8 cellular contexts compared by ENCODE assay signal in the genomic region with DNA sequence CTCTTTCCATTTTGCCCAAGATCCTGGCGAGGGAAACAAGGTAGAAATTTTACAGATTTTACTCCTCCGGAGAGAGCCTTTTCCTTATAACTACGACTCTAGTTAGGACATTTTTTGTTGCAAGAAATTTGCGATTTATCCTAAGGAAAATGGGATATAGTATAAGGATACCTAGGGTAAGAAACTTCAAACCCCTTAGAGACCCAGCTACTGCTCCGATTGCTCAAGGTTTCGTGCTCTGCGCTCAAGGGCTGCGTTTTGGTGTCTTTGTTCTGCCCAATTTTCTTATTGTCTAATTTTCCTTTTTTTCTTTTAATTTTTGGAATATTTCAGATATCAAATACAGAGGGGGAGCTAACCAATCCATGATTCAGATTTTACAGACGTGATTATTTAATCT. TPM values are rescaled to one million over a fixed set of nuclear protein-coding genes. Genes with fewer than 3 reads are reported as not detected.
A peak's percentile ranks its signal among the peaks of the same experiment; 100 is the strongest.
DNase-seq lines count a peak whose midpoint lies in the region; ATAC-seq and TF ChIP-seq lines count a peak whose summit lies in the region.

No MANE protein-coding gene starts in this region.

- CTCF ChIA-PET in activated CD4-positive, alpha-beta memory T cell treated with anti-CD3 and anti-CD28 coated beads, Interleukin-2, amount 10 ng/mL, durations not matched to agents 7 days and 5 days (lab: Charles Lee), result no interaction called here

- no peak for DNase-seq in activated CD4-positive, alpha-beta T cell treated with anti-CD3 and anti-CD28 coated beads, Interleukin-2, amount 10 ng/mL, durations not matched to agents 24 days and 14 days
- no peak for DNase-seq in activated CD4-positive, alpha-beta T cell treated with anti-CD3 and anti-CD28 coated beads, Interleukin-2, amount 50 U/mL, for 48 hours
- no peak for DNase-seq in activated CD4-positive, alpha-beta memory T cell treated with anti-CD3 and anti-CD28 coated beads, Interleukin-2, amount 10 ng/mL, durations not matched to agents 7 days and 5 days
- no peak for DNase-seq in testis
- DNase-seq in COLO668 (lab: John Stamatoyannopoulos, UW; ENCODE audit: unreplicated experiment), result no peak
- no peak for DNase-seq in ecto neural progenitor cell (ENCODE audit: low spot score)

- H3K9me3 ChIP-seq in iPS-20b (ENCODE audit: insufficient read depth, low read depth, low read length), result no peaks in the 10 kb centered on the region
- H3K9me3 ChIP-seq in testis, result no peaks in the 10 kb centered on the region

- TF ChIP-seq CTCF in testis (IDR thresholded peaks at IDR 0.05), result no peak

- H3K27me3 ChIP-seq in iPS-20b (ENCODE audit: insufficient read depth, low read length) (peaks cover 33% of the 10 kb centered on the region), testis (no peaks in the 10 kb centered on the region)

- 12 to 13% methylated on average over 9 of the region's 9 CpGs for WGBS in testis, 2 donors

- peaks cover 6% of the 10 kb centered on the region for H3K27me3 Mint-ChIP-seq in activated CD4-positive, alpha-beta T cell treated with anti-CD3 and anti-CD28 coated beads, Interleukin-2, amount 10 ng/mL, durations not matched to agents 24 days and 14 days
- H3K27me3 Mint-ChIP-seq in activated CD4-positive, alpha-beta memory T cell treated with anti-CD3 and anti-CD28 coated beads, Interleukin-2, amount 10 ng/mL, durations not matched to agents 7 days and 5 days, result no peaks in the 10 kb centered on the region

- no peak overlapping the region for H3K27ac ChIP-seq in iPS-20b (ENCODE audit: low read length)
- peak overlapping the region; percentile 99 for H3K27ac ChIP-seq in testis

- H3K4me3 Mint-ChIP-seq in activated CD4-positive, alpha-beta T cell treated with anti-CD3 and anti-CD28 coated beads, Interleukin-2, amount 10 ng/mL, durations not matched to agents 24 days and 14 days, result peak overlapping the region; percentile 94
- peak overlapping the region; percentile 95 for H3K4me3 Mint-ChIP-seq in activated CD4-positive, alpha-beta memory T cell treated with anti-CD3 and anti-CD28 coated beads, Interleukin-2, amount 10 ng/mL, durations not matched to agents 7 days and 5 days

- no peaks in the 10 kb centered on the region for H3K9me3 Mint-ChIP-seq in activated CD4-positive, alpha-beta T cell treated with anti-CD3 and anti-CD28 coated beads, Interleukin-2, amount 10 ng/mL, durations not matched to agents 24 days and 14 days
- no peaks in the 10 kb centered on the region for H3K9me3 Mint-ChIP-seq in activated CD4-positive, alpha-beta memory T cell treated with anti-CD3 and anti-CD28 coated beads, Interleukin-2, amount 10 ng/mL, durations not matched to agents 7 days and 5 days

- no peak for ATAC-seq in HG03520 (IDR thresholded peaks at IDR 0.05; ENCODE audit: unreplicated experiment)

- POLR2A ChIA-PET in activated CD4-positive, alpha-beta memory T cell treated with anti-CD3 and anti-CD28 coated beads, Interleukin-2, amount 10 ng/mL, durations not matched to agents 7 days and 5 days (lab: Charles Lee), result interaction anchor here (1.2 kb wide), 1 partner anchor 489 kb away, joined by 4 read pairs; no protein-coding TSS in a partner anchor

- H3K9ac ChIP-seq in iPS-20b (ENCODE audit: low read depth, low read length), result peak overlapping the region; percentile 40; the same call in 1 of the 2 replicates

- H3K36me3 ChIP-seq in iPS-20b (ENCODE audit: insufficient read depth, low read depth, low read length), result no peaks in the 10 kb centered on the region
- H3K36me3 ChIP-seq in testis (ENCODE audit: low read depth, missing control alignments), result no peaks in the 10 kb centered on the region

- H3K4me1 Mint-ChIP-seq in activated CD4-positive, alpha-beta T cell treated with anti-CD3 and anti-CD28 coated beads, Interleukin-2, amount 10 ng/mL, durations not matched to agents 24 days and 14 days, result peaks cover 37% of the 10 kb centered on the region
- H3K4me1 Mint-ChIP-seq in activated CD4-positive, alpha-beta memory T cell treated with anti-CD3 and anti-CD28 coated beads, Interleukin-2, amount 10 ng/mL, durations not matched to agents 7 days and 5 days, result peaks cover 42% of the 10 kb centered on the region

- peaks cover 13% of the 10 kb centered on the region; the same call in 1 of the 2 replicates for H3K4me1 ChIP-seq in iPS-20b (ENCODE audit: insufficient read depth, low read length)
- H3K4me1 ChIP-seq in testis, result peaks cover 10% of the 10 kb centered on the region

- peak overlapping the region; percentile 79 for H3K4me3 ChIP-seq in iPS-20b (ENCODE audit: low read length)
- peak overlapping the region; percentile 85 to 91 for H3K4me3 ChIP-seq in testis

- H3K36me3 Mint-ChIP-seq in activated CD4-positive, alpha-beta T cell treated with anti-CD3 and anti-CD28 coated beads, Interleukin-2, amount 10 ng/mL, durations not matched to agents 24 days and 14 days (ENCODE audit: low read depth), result peaks cover 17% of the 10 kb centered on the region
- peaks cover 16% of the 10 kb centered on the region for H3K36me3 Mint-ChIP-seq in activated CD4-positive, alpha-beta memory T cell treated with anti-CD3 and anti-CD28 coated beads, Interleukin-2, amount 10 ng/mL, durations not matched to agents 7 days and 5 days (ENCODE audit: low read depth)

- intact Hi-C loops in activated CD4-positive, alpha-beta T cell treated with anti-CD3 and anti-CD28 coated beads, Interleukin-2, amount 10 ng/mL, durations not matched to agents 24 days and 14 days (cut with micrococcal nuclease), result loop anchor here (10.0 kb wide), 2 partner anchors 150 to 370 kb away; no protein-coding TSS in a partner anchor
- intact Hi-C loops in testis (cut with DNase I; ENCODE audit: low total_unique reads), result no loop called here

- H3K27ac Mint-ChIP-seq in activated CD4-positive, alpha-beta T cell treated with anti-CD3 and anti-CD28 coated beads, Interleukin-2, amount 10 ng/mL, durations not matched to agents 24 days and 14 days, result no peak overlapping the region
- H3K27ac Mint-ChIP-seq in activated CD4-positive, alpha-beta memory T cell treated with anti-CD3 and anti-CD28 coated beads, Interleukin-2, amount 10 ng/mL, durations not matched to agents 7 days and 5 days, result no peak overlapping the region

- no peak for TF ChIP-seq POLR2A in testis (IDR thresholded peaks at IDR 0.05)

RNA-seq across cellular contexts. Expression of a gene that starts 1.5 kb away (rescaled TPM):
- 62.4 and 63.0 TPM in 2 replicates for total RNA-seq in activated CD4-positive, alpha-beta T cell treated with anti-CD3 and anti-CD28 coated beads, Interleukin-2, amount 10 ng/mL, durations not matched to agents 24 days and 14 days
- 10 to 100 TPM; 43.9 to 44.5 TPM for total RNA-seq in activated CD4-positive, alpha-beta memory T cell treated with anti-CD3 and anti-CD28 coated beads, Interleukin-2, amount 10 ng/mL, durations not matched to agents 7 days and 5 days
- 100 to 1,000 TPM; 154 to 181 TPM for total RNA-seq in testis
- 70.7 TPM for polyA plus RNA-seq in testis (ENCODE audit: insufficient read depth, low read depth, low replicate concordance)

RNA-seq across cellular contexts. Expression of a gene that starts 1.7 kb away (rescaled TPM):
- total RNA-seq in activated CD4-positive, alpha-beta T cell treated with anti-CD3 and anti-CD28 coated beads, Interleukin-2, amount 10 ng/mL, durations not matched to agents 24 days and 14 days, result 19.0 and 19.4 TPM in 2 replicates
- 10 to 100 TPM; 17.2 TPM for total RNA-seq in activated CD4-positive, alpha-beta memory T cell treated with anti-CD3 and anti-CD28 coated beads, Interleukin-2, amount 10 ng/mL, durations not matched to agents 7 days and 5 days
- total RNA-seq in testis, result 10 to 100 TPM; 38.0 to 44.9 TPM
- 96.2 TPM for polyA plus RNA-seq in testis (ENCODE audit: insufficient read depth, low read depth, low replicate concordance)
